Comparison of ENCODE assay signal across 8 cellular contexts in the genomic region with DNA sequence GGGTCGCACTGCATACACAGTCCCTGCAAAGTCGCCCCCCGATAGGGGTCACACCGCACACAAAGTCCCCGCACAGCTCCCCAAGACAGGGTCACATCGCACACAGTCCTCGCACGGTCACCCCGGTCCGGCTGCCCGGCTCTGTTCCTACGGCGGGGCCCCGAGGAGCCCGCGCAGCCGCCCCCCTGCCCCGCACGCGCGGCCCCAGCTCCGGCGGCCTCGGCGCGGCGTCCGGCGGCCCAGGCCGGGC. TPM values are rescaled to one million over a fixed set of nuclear protein-coding genes. Genes with fewer than 3 reads are reported as not detected.
A peak's percentile ranks its signal among the peaks of the same experiment; 100 is the strongest.
DNase-seq lines count a peak whose midpoint lies in the region; ATAC-seq lines count a peak whose summit lies in the region.

No MANE protein-coding gene starts in this region.

- H3K36me3 ChIP-seq in subcutaneous abdominal adipose tissue (ENCODE audit: control insufficient read depth in 5 of 5, insufficient read depth in 5 of 5, low read length in 5 of 5), result peaks cover 0 to 3% (median 0%) of the 10 kb centered on the region in 5 donors

- H3K27ac Mint-ChIP-seq in activated naive CD8-positive, alpha-beta T cell treated with anti-CD3 and anti-CD28 coated beads for 36 hours, result peak overlapping the region; percentile 92

- H3K9me3 ChIP-seq in iPS-18c (ENCODE audit: control insufficient read depth, insufficient read depth, low read length), result no peaks in the 10 kb centered on the region
- H3K9me3 ChIP-seq in subcutaneous abdominal adipose tissue (ENCODE audit: control insufficient read depth in 5 of 5, low read length in 5 of 5), result peaks cover 0 to 3% (median 0%) of the 10 kb centered on the region in 5 donors

- peak overlapping the region; percentile 74 for H3K4me3 ChIP-seq in iPS-18c (ENCODE audit: insufficient read depth, low read depth, low read length)
- H3K4me3 ChIP-seq in subcutaneous abdominal adipose tissue (ENCODE audit: low read depth in 1 of 5, low read length in 5 of 5), result peak overlapping the region; percentile 92 to 100 (median 95)

- peaks cover 39% of the 10 kb centered on the region for H3K4me1 Mint-ChIP-seq in activated naive CD8-positive, alpha-beta T cell treated with anti-CD3 and anti-CD28 coated beads for 36 hours

- peaks cover 27% of the 10 kb centered on the region for H3K36me3 Mint-ChIP-seq in activated naive CD8-positive, alpha-beta T cell treated with anti-CD3 and anti-CD28 coated beads for 36 hours

- H3K9ac ChIP-seq in subcutaneous abdominal adipose tissue (ENCODE audit: low read length in 5 of 5), result peak overlapping the region; percentile 94 to 99 (median 96)

- peak overlapping the region; percentile 97 for H3K4me3 Mint-ChIP-seq in activated naive CD8-positive, alpha-beta T cell treated with anti-CD3 and anti-CD28 coated beads for 36 hours

- peak; percentile 3 for ATAC-seq in Right ventricle myocardium inferior

- H3K9me3 Mint-ChIP-seq in activated naive CD8-positive, alpha-beta T cell treated with anti-CD3 and anti-CD28 coated beads for 36 hours, result peaks cover 6% of the 10 kb centered on the region

- peak overlapping the region; percentile 98 for H3K27ac ChIP-seq in subcutaneous abdominal adipose tissue (ENCODE audit: low read depth, low read length)

- peaks cover 24 to 74% (median 54%) of the 10 kb centered on the region in 5 donors for H3K4me1 ChIP-seq in subcutaneous abdominal adipose tissue (ENCODE audit: control insufficient read depth in 5 of 5, insufficient read depth in 5 of 5, low read length in 5 of 5)

- DNase-seq in Right ventricle myocardium inferior (ENCODE audit: missing footprints) (no peak), cardiac septum (ENCODE audit: low spot score) (no peak), GF-D8 (lab: John Stamatoyannopoulos, UW) (no peak), NCI-H446 treated with DMSO at 0.1 percent for 48 hours (lab: John Stamatoyannopoulos, UW) (no peak)
- DNase-seq in activated naive CD8-positive, alpha-beta T cell treated with anti-CD3 and anti-CD28 coated beads for 36 hours, result no peak
- DNase-seq in stimulated activated CD4-positive, alpha-beta T cell treated with anti-CD3 and anti-CD28 coated beads, Interleukin-4, amount 100 ng/mL, for 24 hours, result no peak

- intact Hi-C loops in Right ventricle myocardium inferior (cut with DNase I), result loop anchor here (2.0 to 10.0 kb wide), 5 partner anchors 18 to 296 kb away; a partner anchor contains a TSS
- intact Hi-C loops in cardiac septum (cut with DNase I), result loop anchor here (2.0 to 10.0 kb wide), 7 partner anchors 35 to 295 kb away; a partner anchor contains a TSS

- peaks cover 0 to 5% (median 0%) of the 10 kb centered on the region in 5 donors for H3K27me3 ChIP-seq in subcutaneous abdominal adipose tissue (ENCODE audit: control insufficient read depth in 5 of 5, insufficient read depth in 4 of 5, low read length in 5 of 5)

- peaks cover 12% of the 10 kb centered on the region for H3K27me3 Mint-ChIP-seq in activated naive CD8-positive, alpha-beta T cell treated with anti-CD3 and anti-CD28 coated beads for 36 hours

RNA-seq across cellular contexts. Expression of a gene that starts 0.3 kb away (rescaled TPM):
- 30.1 TPM for total RNA-seq in Right ventricle myocardium inferior
- total RNA-seq in cardiac septum, result 50.6 TPM
- 10 to 100 TPM; 20.7 to 26.9 TPM for total RNA-seq in activated naive CD8-positive, alpha-beta T cell treated with anti-CD3 and anti-CD28 coated beads for 36 hours

RNA-seq across cellular contexts. Expression of a gene that starts 22.8 kb away (rescaled TPM):
- total RNA-seq in Right ventricle myocardium inferior, result not detected
- total RNA-seq in cardiac septum, result not detected
- total RNA-seq in activated naive CD8-positive, alpha-beta T cell treated with anti-CD3 and anti-CD28 coated beads for 36 hours, result not detected
